In genomic region chr7:100126931-100127865, GRCh38 we compare ENCODE assay signal across 1 cellular context.
TF ChIP-seq lines count a peak whose summit lies in the region.

MBLAC1 (plus strand) TSS chr7:100126967; CDS start chr7:100127396, 429 bp downstream.

TF ChIP-seq in HepG2, 621 proteins besides CTCF, POLR2A, EP300 and RAD21 (continued from another document and continues in another):
- TF ChIP-seq ZBTB38 (CRISPR knock-in tag; IDR thresholded peaks at IDR 0.05) (peak; percentile 36; the same call in 1 of the 2 replicates), BCL3 (CRISPR knock-in tag; IDR thresholded peaks at IDR 0.05) (0 out of 2 replicates have a peak, but pooled peaks have one; percentile 71), SYNCRIP (IDR thresholded peaks at IDR 0.05; ENCODE audit: insufficient read depth, low read depth, low read length) (no peak), KDM5A (IDR thresholded peaks at IDR 0.05; ENCODE audit: borderline replicate concordance, low read length) (peak; percentile 61; the same call in 1 of the 2 replicates), ZNF670 (CRISPR knock-in tag; IDR thresholded peaks at IDR 0.05; ENCODE audit: borderline replicate concordance) (peak; percentile 96), MIER2 (CRISPR knock-in tag; IDR thresholded peaks at IDR 0.05) (no peak), SRSF4 (IDR thresholded peaks at IDR 0.05; ENCODE audit: low read depth, low read length, poor library complexity, severe bottlenecking) (no peak), EEA1 (CRISPR knock-in tag; IDR thresholded peaks at IDR 0.05; ENCODE audit: borderline replicate concordance) (peak; percentile 76), TIGD3 (CRISPR knock-in tag; IDR thresholded peaks at IDR 0.05; ENCODE audit: borderline replicate concordance) (0 out of 2 replicates have a peak, but pooled peaks have one; percentile 72), POLR2AphosphoS2 (IDR thresholded peaks at IDR 0.05; ENCODE audit: low read depth, low read length) (0 out of 2 replicates have a peak, but pooled peaks have one; percentile 41), FOXK2 (IDR thresholded peaks at IDR 0.05) (peak; percentile 94), DRAP1 (CRISPR knock-in tag; IDR thresholded peaks at IDR 0.05) (peak; percentile 86), POLR2AphosphoS5 (IDR thresholded peaks at IDR 0.05; ENCODE audit: low read depth, low read length) (peak; percentile 94), ZNF296 (CRISPR knock-in tag; conservative IDR thresholded peaks at IDR 0.05) (0 out of 2 replicates have a peak, but pooled peaks have one; percentile 9), CSRNP2 (CRISPR knock-in tag; conservative IDR thresholded peaks at IDR 0.05; ENCODE audit: low read depth) (no peak), PAXIP1 (CRISPR knock-in tag; conservative IDR thresholded peaks at IDR 0.05) (peak; percentile 9; the same call in 1 of the 2 replicates), RBM39 (IDR thresholded peaks at IDR 0.05; ENCODE audit: low read depth, low read length, poor library complexity, severe bottlenecking) (peak; percentile 18), KLF15 (CRISPR knock-in tag; IDR thresholded peaks at IDR 0.05; ENCODE audit: borderline replicate concordance) (no peak), ZNF275 (CRISPR knock-in tag; IDR thresholded peaks at IDR 0.05; ENCODE audit: borderline replicate concordance) (no peak), ZMAT5 (CRISPR knock-in tag; IDR thresholded peaks at IDR 0.05; ENCODE audit: borderline replicate concordance, low read depth) (no peak), ZNF816 (CRISPR knock-in tag; IDR thresholded peaks at IDR 0.05; ENCODE audit: borderline replicate concordance) (peak; percentile 97; the same call in 1 of the 2 replicates), NKX3-1 (CRISPR knock-in tag; IDR thresholded peaks at IDR 0.05) (peak; percentile 70; the same call in 1 of the 2 replicates), ZBTB20 (CRISPR knock-in tag; IDR thresholded peaks at IDR 0.05; ENCODE audit: borderline replicate concordance, low read depth) (no peak; the same call in 1 of the 2 replicates), ZNF12 (CRISPR knock-in tag; IDR thresholded peaks at IDR 0.05) (no peak), KDM5B (CRISPR knock-in tag; IDR thresholded peaks at IDR 0.05; ENCODE audit: borderline replicate concordance) (peak; percentile 59; the same call in 1 of the 2 replicates), ISX (CRISPR knock-in tag; conservative IDR thresholded peaks at IDR 0.05) (peak; percentile 69; the same call in 1 of the 2 replicates), PBX3 (CRISPR knock-in tag; IDR thresholded peaks at IDR 0.05; ENCODE audit: borderline replicate concordance) (no peak), TAF1 (CRISPR knock-in tag; IDR thresholded peaks at IDR 0.05) (peak; percentile 75; the same call in 1 of the 2 replicates), ZNF530 (CRISPR knock-in tag; IDR thresholded peaks at IDR 0.05; ENCODE audit: low read depth) (no peak), FOXM1 (CRISPR knock-in tag; IDR thresholded peaks at IDR 0.05) (no peak), HOXA3 (CRISPR knock-in tag; IDR thresholded peaks at IDR 0.05) (peak; percentile 73), ZNF850 (CRISPR knock-in tag; conservative IDR thresholded peaks at IDR 0.05) (peak; percentile 74; the same call in 1 of the 2 replicates), ADNP (CRISPR knock-in tag; IDR thresholded peaks at IDR 0.05) (no peak), ZFP41 (CRISPR knock-in tag; IDR thresholded peaks at IDR 0.05; ENCODE audit: borderline replicate concordance) (no peak; the same call in 1 of the 2 replicates), ZNF460 (CRISPR knock-in tag; IDR thresholded peaks at IDR 0.05; ENCODE audit: borderline replicate concordance) (peak; percentile 50; the same call in 1 of the 2 replicates), HDAC2 (CRISPR knock-in tag; IDR thresholded peaks at IDR 0.05) (peak; percentile 6; the same call in 1 of the 2 replicates), ZSCAN20 (CRISPR knock-in tag; IDR thresholded peaks at IDR 0.05; ENCODE audit: borderline replicate concordance) (peak; percentile 66; the same call in 1 of the 2 replicates), ZNF766 (CRISPR knock-in tag; IDR thresholded peaks at IDR 0.05; ENCODE audit: borderline replicate concordance) (0 out of 2 replicates have a peak, but pooled peaks have one; percentile 9), CERS6 (CRISPR knock-in tag; IDR thresholded peaks at IDR 0.05) (no peak), SOX6 (IDR thresholded peaks at IDR 0.05) (no peak), SOX6 (CRISPR knock-in tag; IDR thresholded peaks at IDR 0.05) (peak; percentile 28; the same call in 1 of the 2 replicates), ZNF180 (CRISPR knock-in tag; IDR thresholded peaks at IDR 0.05; ENCODE audit: borderline replicate concordance, low read depth) (no peak; the same call in 1 of the 2 replicates), ZNF772 (CRISPR knock-in tag; IDR thresholded peaks at IDR 0.05) (no peak; the same call in 1 of the 2 replicates), ZNF33B (CRISPR knock-in tag; IDR thresholded peaks at IDR 0.05) (no peak), HDAC1 (CRISPR knock-in tag; IDR thresholded peaks at IDR 0.05) (peak; percentile 59), SNAPC5 (CRISPR knock-in tag; IDR thresholded peaks at IDR 0.05; ENCODE audit: borderline replicate concordance) (peak; percentile 63; the same call in 1 of the 2 replicates), GATAD2A (CRISPR knock-in tag; IDR thresholded peaks at IDR 0.05) (no peak; the same call in 1 of the 2 replicates), GABPB1 (CRISPR knock-in tag; IDR thresholded peaks at IDR 0.05) (peak; percentile 56), MED8 (CRISPR knock-in tag; IDR thresholded peaks at IDR 0.05; ENCODE audit: insufficient replicate concordance) (no peak), ZNF280B (CRISPR knock-in tag; IDR thresholded peaks at IDR 0.05; ENCODE audit: borderline replicate concordance) (peak; percentile 3; the same call in 1 of the 2 replicates), ZNF607 (CRISPR knock-in tag; IDR thresholded peaks at IDR 0.05; ENCODE audit: borderline replicate concordance) (no peak; the same call in 1 of the 2 replicates), THAP7 (CRISPR knock-in tag; IDR thresholded peaks at IDR 0.05) (no peak; the same call in 1 of the 2 replicates), SP1 (IDR thresholded peaks at IDR 0.05) (no peak), SP1 (CRISPR knock-in tag; IDR thresholded peaks at IDR 0.05) (peak; percentile 29; the same call in 1 of the 2 replicates), ZBTB8A (CRISPR knock-in tag; IDR thresholded peaks at IDR 0.05; ENCODE audit: borderline replicate concordance, low read depth) (0 out of 2 replicates have a peak, but pooled peaks have one; percentile 42)
